ENCODE assay signal across 1 cellular context in genomic region chr6:36649721-36650484, GRCh38.
TF ChIP-seq lines count a peak whose summit lies in the region.

No MANE protein-coding gene starts in this region.

TF ChIP-seq in K562, 482 proteins besides CTCF, POLR2A, EP300 and RAD21 (continued from another document and continues in another):
- TF ChIP-seq TFAP4 (CRISPR knock-in tag; IDR thresholded peaks at IDR 0.05; ENCODE audit: borderline replicate concordance), result no peak
- TF ChIP-seq ESRRB (CRISPR knock-in tag; IDR thresholded peaks at IDR 0.05; ENCODE audit: borderline replicate concordance), result no peak
- no peak for TF ChIP-seq FOSL1 (tag; conservative IDR thresholded peaks at IDR 0.05)
- TF ChIP-seq TAF9B (IDR thresholded peaks at IDR 0.05; ENCODE audit: partially characterized antibody), result no peak
- TF ChIP-seq, protein P1, sequence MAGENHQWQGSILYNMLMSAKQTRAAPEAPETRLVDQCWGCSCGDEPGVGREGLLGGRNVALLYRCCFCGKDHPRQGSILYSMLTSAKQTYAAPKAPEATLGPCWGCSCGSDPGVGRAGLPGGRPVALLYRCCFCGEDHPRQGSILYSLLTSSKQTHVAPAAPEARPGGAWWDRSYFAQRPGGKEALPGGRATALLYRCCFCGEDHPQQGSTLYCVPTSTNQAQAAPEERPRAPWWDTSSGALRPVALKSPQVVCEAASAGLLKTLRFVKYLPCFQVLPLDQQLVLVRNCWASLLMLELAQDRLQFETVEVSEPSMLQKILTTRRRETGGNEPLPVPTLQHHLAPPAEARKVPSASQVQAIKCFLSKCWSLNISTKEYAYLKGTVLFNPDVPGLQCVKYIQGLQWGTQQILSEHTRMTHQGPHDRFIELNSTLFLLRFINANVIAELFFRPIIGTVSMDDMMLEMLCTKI (IDR thresholded peaks at IDR 0.05; ENCODE audit: partially characterized antibody), result no peak
- no peak for TF ChIP-seq KDM1A (IDR thresholded peaks at IDR 0.05)
- no peak for TF ChIP-seq SIRT6 (IDR thresholded peaks at IDR 0.05; ENCODE audit: low read depth, low read length)
- TF ChIP-seq NBN (IDR thresholded peaks at IDR 0.05; ENCODE audit: low read depth), result no peak
- no peak for TF ChIP-seq ZNF143 (CRISPR knock-in tag; IDR thresholded peaks at IDR 0.05)
- TF ChIP-seq, protein P2, sequence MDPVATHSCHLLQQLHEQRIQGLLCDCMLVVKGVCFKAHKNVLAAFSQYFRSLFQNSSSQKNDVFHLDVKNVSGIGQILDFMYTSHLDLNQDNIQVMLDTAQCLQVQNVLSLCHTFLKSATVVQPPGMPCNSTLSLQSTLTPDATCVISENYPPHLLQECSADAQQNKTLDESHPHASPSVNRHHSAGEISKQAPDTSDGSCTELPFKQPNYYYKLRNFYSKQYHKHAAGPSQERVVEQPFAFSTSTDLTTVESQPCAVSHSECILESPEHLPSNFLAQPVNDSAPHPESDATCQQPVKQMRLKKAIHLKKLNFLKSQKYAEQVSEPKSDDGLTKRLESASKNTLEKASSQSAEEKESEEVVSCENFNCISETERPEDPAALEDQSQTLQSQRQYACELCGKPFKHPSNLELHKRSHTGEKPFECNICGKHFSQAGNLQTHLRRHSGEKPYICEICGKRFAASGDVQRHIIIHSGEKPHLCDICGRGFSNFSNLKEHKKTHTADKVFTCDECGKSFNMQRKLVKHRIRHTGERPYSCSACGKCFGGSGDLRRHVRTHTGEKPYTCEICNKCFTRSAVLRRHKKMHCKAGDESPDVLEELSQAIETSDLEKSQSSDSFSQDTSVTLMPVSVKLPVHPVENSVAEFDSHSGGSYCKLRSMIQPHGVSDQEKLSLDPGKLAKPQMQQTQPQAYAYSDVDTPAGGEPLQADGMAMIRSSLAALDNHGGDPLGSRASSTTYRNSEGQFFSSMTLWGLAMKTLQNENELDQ (CRISPR knock-in tag; IDR thresholded peaks at IDR 0.05; ENCODE audit: borderline replicate concordance), result no peak
- TF ChIP-seq FOXJ2 (tag; IDR thresholded peaks at IDR 0.05), result no peak
- TF ChIP-seq ZBTB43 (CRISPR knock-in tag; IDR thresholded peaks at IDR 0.05), result no peak
- no peak for TF ChIP-seq PML (IDR thresholded peaks at IDR 0.05; ENCODE audit: low read length)
- no peak for TF ChIP-seq ZNF324 (CRISPR knock-in tag; IDR thresholded peaks at IDR 0.05)
- no peak for TF ChIP-seq RBM25 (IDR thresholded peaks at IDR 0.05; ENCODE audit: low read depth, low read length, severe bottlenecking)
- no peak for TF ChIP-seq ZNF140 (CRISPR knock-in tag; IDR thresholded peaks at IDR 0.05)
- TF ChIP-seq NR1H2 (CRISPR knock-in tag; IDR thresholded peaks at IDR 0.05), result 0 out of 2 replicates have a peak, but pooled peaks have one; percentile 45
- TF ChIP-seq ZNF589 (CRISPR knock-in tag; IDR thresholded peaks at IDR 0.05; ENCODE audit: low read depth), result 0 out of 2 replicates have a peak, but pooled peaks have one; percentile 29
- no peak for TF ChIP-seq TAF15 (IDR thresholded peaks at IDR 0.05; ENCODE audit: low read depth, low read length)
- no peak for TF ChIP-seq SIN3B (IDR thresholded peaks at IDR 0.05; ENCODE audit: low read depth)
- TF ChIP-seq TCFL5 (CRISPR knock-in tag; conservative IDR thresholded peaks at IDR 0.05), result no peak
- TF ChIP-seq, protein P3, sequence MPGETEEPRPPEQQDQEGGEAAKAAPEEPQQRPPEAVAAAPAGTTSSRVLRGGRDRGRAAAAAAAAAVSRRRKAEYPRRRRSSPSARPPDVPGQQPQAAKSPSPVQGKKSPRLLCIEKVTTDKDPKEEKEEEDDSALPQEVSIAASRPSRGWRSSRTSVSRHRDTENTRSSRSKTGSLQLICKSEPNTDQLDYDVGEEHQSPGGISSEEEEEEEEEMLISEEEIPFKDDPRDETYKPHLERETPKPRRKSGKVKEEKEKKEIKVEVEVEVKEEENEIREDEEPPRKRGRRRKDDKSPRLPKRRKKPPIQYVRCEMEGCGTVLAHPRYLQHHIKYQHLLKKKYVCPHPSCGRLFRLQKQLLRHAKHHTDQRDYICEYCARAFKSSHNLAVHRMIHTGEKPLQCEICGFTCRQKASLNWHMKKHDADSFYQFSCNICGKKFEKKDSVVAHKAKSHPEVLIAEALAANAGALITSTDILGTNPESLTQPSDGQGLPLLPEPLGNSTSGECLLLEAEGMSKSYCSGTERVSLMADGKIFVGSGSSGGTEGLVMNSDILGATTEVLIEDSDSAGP (CRISPR knock-in tag; IDR thresholded peaks at IDR 0.05), result no peak
- TF ChIP-seq POLR3A (IDR thresholded peaks at IDR 0.05; ENCODE audit: borderline replicate concordance, extremely low read depth, insufficient read depth, insufficient read length), result no peak
- no peak for TF ChIP-seq HMBOX1 (IDR thresholded peaks at IDR 0.05)
- TF ChIP-seq ATF7 (IDR thresholded peaks at IDR 0.05), result peak; percentile 87
- no peak for TF ChIP-seq KAT2B (IDR thresholded peaks at IDR 0.05; ENCODE audit: low read depth, low read length)
- no peak for TF ChIP-seq NFIC (IDR thresholded peaks at IDR 0.05)
- TF ChIP-seq ETS1 (conservative IDR thresholded peaks at IDR 0.05; ENCODE audit: control insufficient read depth, low read depth, low read length), result no peak
- TF ChIP-seq, protein P4, sequence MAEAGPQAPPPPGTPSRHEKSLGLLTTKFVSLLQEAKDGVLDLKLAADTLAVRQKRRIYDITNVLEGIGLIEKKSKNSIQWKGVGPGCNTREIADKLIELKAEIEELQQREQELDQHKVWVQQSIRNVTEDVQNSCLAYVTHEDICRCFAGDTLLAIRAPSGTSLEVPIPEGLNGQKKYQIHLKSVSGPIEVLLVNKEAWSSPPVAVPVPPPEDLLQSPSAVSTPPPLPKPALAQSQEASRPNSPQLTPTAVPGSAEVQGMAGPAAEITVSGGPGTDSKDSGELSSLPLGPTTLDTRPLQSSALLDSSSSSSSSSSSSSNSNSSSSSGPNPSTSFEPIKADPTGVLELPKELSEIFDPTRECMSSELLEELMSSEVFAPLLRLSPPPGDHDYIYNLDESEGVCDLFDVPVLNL (CRISPR knock-in tag; IDR thresholded peaks at IDR 0.05; ENCODE audit: low read depth), result no peak
- no peak for TF ChIP-seq CBX1 (IDR thresholded peaks at IDR 0.05; ENCODE audit: low read depth)
- TF ChIP-seq SMARCA5 (IDR thresholded peaks at IDR 0.05), result no peak
- no peak for TF ChIP-seq NCOA1 (IDR thresholded peaks at IDR 0.05; ENCODE audit: low read depth)
- TF ChIP-seq CBX8 (IDR thresholded peaks at IDR 0.05; ENCODE audit: borderline replicate concordance, extremely low read depth, low read depth, low read length, poor library complexity, severe bottlenecking), result no peak
- no peak for TF ChIP-seq HMG20B (CRISPR knock-in tag; IDR thresholded peaks at IDR 0.05)
- no peak for TF ChIP-seq CTCFL (IDR thresholded peaks at IDR 0.05; ENCODE audit: borderline replicate concordance, insufficient read depth, low read depth, low read length, poor library complexity, severe bottlenecking)
- TF ChIP-seq GATAD2A (IDR thresholded peaks at IDR 0.05), result no peak
- no peak for TF ChIP-seq SNRNP70 (optimal IDR thresholded peaks at IDR 0.05; ENCODE audit: low read depth, low read length)
- no peak for TF ChIP-seq ZNF398 (CRISPR knock-in tag; IDR thresholded peaks at IDR 0.05)
- no peak for TF ChIP-seq GABPB1 (CRISPR knock-in tag; IDR thresholded peaks at IDR 0.05)
- TF ChIP-seq, protein P5, sequence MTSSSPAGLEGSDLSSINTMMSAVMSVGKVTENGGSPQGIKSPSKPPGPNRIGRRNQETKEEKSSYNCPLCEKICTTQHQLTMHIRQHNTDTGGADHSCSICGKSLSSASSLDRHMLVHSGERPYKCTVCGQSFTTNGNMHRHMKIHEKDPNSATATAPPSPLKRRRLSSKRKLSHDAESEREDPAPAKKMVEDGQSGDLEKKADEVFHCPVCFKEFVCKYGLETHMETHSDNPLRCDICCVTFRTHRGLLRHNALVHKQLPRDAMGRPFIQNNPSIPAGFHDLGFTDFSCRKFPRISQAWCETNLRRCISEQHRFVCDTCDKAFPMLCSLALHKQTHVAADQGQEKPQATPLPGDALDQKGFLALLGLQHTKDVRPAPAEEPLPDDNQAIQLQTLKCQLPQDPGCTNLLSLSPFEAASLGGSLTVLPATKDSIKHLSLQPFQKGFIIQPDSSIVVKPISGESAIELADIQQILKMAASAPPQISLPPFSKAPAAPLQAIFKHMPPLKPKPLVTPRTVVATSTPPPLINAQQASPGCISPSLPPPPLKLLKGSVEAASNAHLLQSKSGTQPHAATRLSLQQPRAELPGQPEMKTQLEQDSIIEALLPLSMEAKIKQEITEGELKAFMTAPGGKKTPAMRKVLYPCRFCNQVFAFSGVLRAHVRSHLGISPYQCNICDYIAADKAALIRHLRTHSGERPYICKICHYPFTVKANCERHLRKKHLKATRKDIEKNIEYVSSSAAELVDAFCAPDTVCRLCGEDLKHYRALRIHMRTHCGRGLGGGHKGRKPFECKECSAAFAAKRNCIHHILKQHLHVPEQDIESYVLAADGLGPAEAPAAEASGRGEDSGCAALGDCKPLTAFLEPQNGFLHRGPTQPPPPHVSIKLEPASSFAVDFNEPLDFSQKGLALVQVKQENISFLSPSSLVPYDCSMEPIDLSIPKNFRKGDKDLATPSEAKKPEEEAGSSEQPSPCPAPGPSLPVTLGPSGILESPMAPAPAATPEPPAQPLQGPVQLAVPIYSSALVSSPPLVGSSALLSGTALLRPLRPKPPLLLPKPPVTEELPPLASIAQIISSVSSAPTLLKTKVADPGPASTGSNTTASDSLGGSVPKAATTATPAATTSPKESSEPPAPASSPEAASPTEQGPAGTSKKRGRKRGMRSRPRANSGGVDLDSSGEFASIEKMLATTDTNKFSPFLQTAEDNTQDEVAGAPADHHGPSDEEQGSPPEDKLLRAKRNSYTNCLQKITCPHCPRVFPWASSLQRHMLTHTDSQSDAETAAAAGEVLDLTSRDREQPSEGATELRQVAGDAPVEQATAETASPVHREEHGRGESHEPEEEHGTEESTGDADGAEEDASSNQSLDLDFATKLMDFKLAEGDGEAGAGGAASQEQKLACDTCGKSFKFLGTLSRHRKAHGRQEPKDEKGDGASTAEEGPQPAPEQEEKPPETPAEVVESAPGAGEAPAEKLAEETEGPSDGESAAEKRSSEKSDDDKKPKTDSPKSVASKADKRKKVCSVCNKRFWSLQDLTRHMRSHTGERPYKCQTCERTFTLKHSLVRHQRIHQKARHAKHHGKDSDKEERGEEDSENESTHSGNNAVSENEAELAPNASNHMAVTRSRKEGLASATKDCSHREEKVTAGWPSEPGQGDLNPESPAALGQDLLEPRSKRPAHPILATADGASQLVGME (CRISPR knock-in tag; IDR thresholded peaks at IDR 0.05), result no peak
- TF ChIP-seq ZSCAN32 (CRISPR knock-in tag; IDR thresholded peaks at IDR 0.05), result peak; percentile 94
